21 cellular contexts compared by ENCODE assay signal in genomic region chr14:93016275-93016845, GRCh38.
"Had no signal": no experiment of that assay in that cellular context is flagged by ENCODE, and none has a peak within 500 bp of the region (broad histone marks: within the 10 kb centered on the region; RNA-seq: fewer than 3 reads in every experiment).

No MANE protein-coding gene starts in this region.

- H3K27ac ChIP-seq: ascending aorta, foreskin keratinocyte, parathyroid adenoma, testis, upper lobe of right lung, WERI-Rb-1 had no signal

- H3K9me3 ChIP-seq: ascending aorta, neutrophil, testis, upper lobe of right lung had no signal

- H3K4me3 Mint-ChIP-seq: activated naive CD4-positive, alpha-beta T cell treated with anti-CD3 and anti-CD28 coated beads, Interleukin-2, amount 10 ng/mL, durations not matched to agents 7 days and 5 days; effector memory CD8-positive, alpha-beta T cell; natural killer cell; stimulated activated naive CD8-positive, alpha-beta T cell treated with anti-CD3 and anti-CD28 coated beads, Interleukin-15, Interleukin-2, amounts not matched to agents 100 ng/mL and 50 ng/mL, for 24 hours had no signal

- H3K27me3 ChIP-seq: ascending aorta, foreskin keratinocyte, neutrophil, testis, upper lobe of right lung had no signal

- H3K36me3 Mint-ChIP-seq: activated naive CD4-positive, alpha-beta T cell treated with anti-CD3 and anti-CD28 coated beads, Interleukin-2, amount 10 ng/mL, durations not matched to agents 7 days and 5 days; natural killer cell had no signal

- H3K27me3 Mint-ChIP-seq: activated naive CD4-positive, alpha-beta T cell treated with anti-CD3 and anti-CD28 coated beads, Interleukin-2, amount 10 ng/mL, durations not matched to agents 7 days and 5 days; effector memory CD8-positive, alpha-beta T cell; stimulated activated naive CD8-positive, alpha-beta T cell treated with anti-CD3 and anti-CD28 coated beads, Interleukin-15, Interleukin-2, amounts not matched to agents 100 ng/mL and 50 ng/mL, for 24 hours had no signal

- ATAC-seq: effector memory CD8-positive, alpha-beta T cell; foreskin keratinocyte; natural killer cell; upper lobe of right lung had no signal

- H3K9me3 Mint-ChIP-seq: activated naive CD4-positive, alpha-beta T cell treated with anti-CD3 and anti-CD28 coated beads, Interleukin-2, amount 10 ng/mL, durations not matched to agents 7 days and 5 days; effector memory CD8-positive, alpha-beta T cell; natural killer cell; stimulated activated naive CD8-positive, alpha-beta T cell treated with anti-CD3 and anti-CD28 coated beads, Interleukin-15, Interleukin-2, amounts not matched to agents 100 ng/mL and 50 ng/mL, for 24 hours had no signal

- H3K4me1 ChIP-seq: foreskin keratinocyte had no signal

- H3K27ac Mint-ChIP-seq: activated naive CD4-positive, alpha-beta T cell treated with anti-CD3 and anti-CD28 coated beads, Interleukin-2, amount 10 ng/mL, durations not matched to agents 7 days and 5 days; natural killer cell; stimulated activated naive CD8-positive, alpha-beta T cell treated with anti-CD3 and anti-CD28 coated beads, Interleukin-15, Interleukin-2, amounts not matched to agents 100 ng/mL and 50 ng/mL, for 24 hours had no signal

- H2AFZ ChIP-seq: parathyroid adenoma had no signal

- H3K4me3 ChIP-seq: ascending aorta, testis, upper lobe of right lung had no signal

- DNase-seq: activated CD4-positive, alpha-beta T cell treated with anti-CD3 and anti-CD28 coated beads for 1 hour; activated CD8-positive, alpha-beta memory T cell treated with anti-CD3 and anti-CD28 coated beads for 24 hours; activated CD8-positive, alpha-beta memory T cell treated with anti-CD3 and anti-CD28 coated beads, Interleukin-2, amount 50 U/mL, for 48 hours; activated effector memory CD4-positive, alpha-beta T cell treated with Interleukin-2 at 50 U/mL for 16 hours; activated naive CD4-positive, alpha-beta T cell treated with anti-CD3 and anti-CD28 coated beads, Interleukin-2, amount 10 ng/mL, durations not matched to agents 7 days and 5 days; activated T-cell treated with anti-CD3 and anti-CD28 coated beads, Interleukin-2, amount 50 U/mL, for 48 hours; dermis blood vessel endothelial cell; effector memory CD8-positive, alpha-beta T cell; foreskin keratinocyte; mesenchymal stem cell; natural killer cell; stimulated activated CD4-positive, alpha-beta T cell treated with anti-CD3 and anti-CD28 coated beads, Interleukin-2, amount 100 ng/mL, for 24 hours; SW 1271; T-helper 2 cell; testis; upper lobe of right lung; WERI-Rb-1 had no signal

- H3K9ac ChIP-seq: parathyroid adenoma had no signal
